ENCODE assay signal across 17 cellular contexts in genomic region chr19:6868341-6868740, GRCh38. TPM values are rescaled to one million over a fixed set of nuclear protein-coding genes. Genes with fewer than 3 reads are reported as not detected.
A peak's percentile ranks its signal among the peaks of the same experiment; 100 is the strongest.
DNase-seq lines count a peak whose midpoint lies in the region; ATAC-seq and TF ChIP-seq lines count a peak whose summit lies in the region.
"Had no signal": no experiment of that assay in that cellular context is flagged by ENCODE, and none has a peak within 500 bp of the region (broad histone marks: within the 10 kb centered on the region; RNA-seq: fewer than 3 reads in every experiment).

No MANE protein-coding gene starts in this region.

- H3K36me3 ChIP-seq in suprapubic skin, result no peaks in the 10 kb centered on the region
- H3K36me3 ChIP-seq: sigmoid colon, tibial artery had no signal

- H3K27ac ChIP-seq in suprapubic skin, result no peak overlapping the region
- H3K27ac ChIP-seq: sigmoid colon, tibial artery had no signal

- DNase-seq in NCI-H1092 (lab: John Stamatoyannopoulos, UW) (peak; percentile 1), NCI-H1092 treated with DMSO at 0.1 percent for 48 hours (lab: John Stamatoyannopoulos, UW) (no peak), RPMI7951 (ENCODE audit: low read depth) (peak; percentile 46), fibroblast of pulmonary artery (ENCODE audit: low read depth) (peak; percentile 3), superior temporal gyrus (ENCODE audit: extremely low spot score) (peak; percentile 14), cerebellar nuclear complex (lab: John Stamatoyannopoulos, UW) (no peak), suprapubic skin (ENCODE audit: low spot score in 2 of 2) (no peak)
- DNase-seq: 8988T; activated gamma-delta T cell; NCI-H1105 treated with DMSO at 0.1 percent for 48 hours; NCI-H2171; sigmoid colon; stimulated activated CD4-positive, alpha-beta T cell treated with anti-CD3 and anti-CD28 coated beads, Interleukin-2, amount 100 ng/mL, for 48 hours had no signal

- TF ChIP-seq POLR2A in suprapubic skin (IDR thresholded peaks at IDR 0.05), result no peak

- peaks cover 3% of the 10 kb centered on the region for H3K27me3 ChIP-seq in suprapubic skin

- 4% methylated on average over 4 of the region's 4 CpGs for WGBS in suprapubic skin

- no peak for ATAC-seq in GM19463 (IDR thresholded peaks at IDR 0.05; ENCODE audit: unreplicated experiment)

- no peaks in the 10 kb centered on the region for H3K9me3 ChIP-seq in suprapubic skin
- H3K9me3 ChIP-seq: sigmoid colon, tibial artery had no signal

- TF ChIP-seq CTCF in fibroblast of pulmonary artery (IDR thresholded peaks at IDR 0.05; ENCODE audit: low read length, missing control alignments) (no peak), suprapubic skin (IDR thresholded peaks at IDR 0.05) (no peak)

- no peak overlapping the region for H3K4me3 ChIP-seq in fibroblast of pulmonary artery (replicated peaks; ENCODE audit: low read depth, low read length)
- H3K4me3 ChIP-seq in suprapubic skin, result no peak overlapping the region
- H3K4me3 ChIP-seq: sigmoid colon, tibial artery had no signal

- no peak for TF ChIP-seq EP300 in suprapubic skin (IDR thresholded peaks at IDR 0.05)

- H3K4me1 ChIP-seq in suprapubic skin, result no peaks in the 10 kb centered on the region
- H3K4me1 ChIP-seq: tibial artery had no signal

RNA-seq across cellular contexts. Expression of gene ADGRE1, which starts 19.0 kb away (rescaled TPM):
- 6.6 and 7.2 TPM in 2 replicates for total RNA-seq in RPMI7951 (2014; rRNA removed; shearing (Covaris generic))
- not detected for total RNA-seq in suprapubic skin
- total RNA-seq: epithelial cell of proximal tubule, glomerular endothelial cell had no signal

Comparison
In these comparisons a context has a peak if more than half of its experiments do, and no peak if none do; other contexts are left out.
1. DNase-seq: peak in NCI-H1092 (single experiment), RPMI7951 (single experiment), fibroblast of pulmonary artery (single experiment) and superior temporal gyrus (single experiment); none in NCI-H1092 treated with DMSO at 0.1 percent for 48 hours (single experiment), cerebellar nuclear complex (0 of 2) and suprapubic skin (0 of 2).